14 cellular contexts compared by ENCODE assay signal in genomic region chr14:96888158-96888557, GRCh38.
A peak's percentile ranks its signal among the peaks of the same experiment; 100 is the strongest.
DNase-seq lines count a peak whose midpoint lies in the region; ATAC-seq and TF ChIP-seq lines count a peak whose summit lies in the region.
"Had no signal": no experiment of that assay in that cellular context is flagged by ENCODE, and none has a peak within 500 bp of the region (broad histone marks: within the 10 kb centered on the region; RNA-seq: fewer than 3 reads in every experiment).

No MANE protein-coding gene starts in this region.

- H3F3A ChIP-seq in GM23338 (replicated peaks; ENCODE audit: low read depth): no peaks in the 10 kb centered on the region

- no peak overlapping the region for H3K4me3 Mint-ChIP-seq in GM23338
- H3K4me3 Mint-ChIP-seq: IgD-negative memory B cell had no signal

- no peaks in the 10 kb centered on the region for H3K27me3 ChIP-seq in cardiac muscle cell
- H3K27me3 ChIP-seq in GM23338 (ENCODE audit: insufficient read depth): no peaks in the 10 kb centered on the region
- no peaks in the 10 kb centered on the region for H3K27me3 ChIP-seq in lower lobe of right lung (ENCODE audit: low read depth)
- H3K27me3 ChIP-seq: right lobe of liver, transverse colon had no signal

- no peak overlapping the region for H3K4me3 ChIP-seq in cardiac muscle cell
- no peak overlapping the region for H3K4me3 ChIP-seq in GM23338
- H3K4me3 ChIP-seq in lower lobe of right lung: no peak overlapping the region
- H3K4me3 ChIP-seq: GM23248, right lobe of liver, transverse colon had no signal

- H3K9me3 Mint-ChIP-seq in GM23338: no peaks in the 10 kb centered on the region

- H4K20me1 ChIP-seq in GM23338 (replicated peaks; ENCODE audit: insufficient read depth): no peaks in the 10 kb centered on the region

- H3K79me2 ChIP-seq in GM23338 (replicated peaks; ENCODE audit: insufficient read depth): no peaks in the 10 kb centered on the region

- ATAC-seq in left ventricle myocardium superior (no peak), GM23338 (no peak; the same call in 2 of the 3 replicates), HG03354 (IDR thresholded peaks at IDR 0.05; ENCODE audit: poor library complexity, severe bottlenecking, unreplicated experiment) (peak; percentile 90), lower lobe of right lung (no peak)
- ATAC-seq: right lobe of liver had no signal

- peaks cover 3% of the 10 kb centered on the region; the same call in 2 of the 3 replicates for H3K36me3 Mint-ChIP-seq in GM23338 (ENCODE audit: low read depth)

- no peak for DNase-seq in cardiac muscle cell (ENCODE audit: low read depth in 1 of 2, low spot score in 1 of 2)
- no peak for DNase-seq in left ventricle myocardium superior
- DNase-seq in GM23338 (ENCODE audit: low spot score): no peak
- DNase-seq in activated CD8-positive, alpha-beta memory T cell treated with anti-CD3 and anti-CD28 coated beads for 24 hours: no peak
- no peak for DNase-seq in CD1c-positive myeloid dendritic cell (ENCODE audit: extremely low spot score)
- DNase-seq in lower lobe of right lung: no peak
- DNase-seq in NCI-H510A treated with DMSO at 0.1 percent for 48 hours (lab: John Stamatoyannopoulos, UW): no peak
- DNase-seq: 8988T, DMS153, GM23248, right lobe of liver, transverse colon had no signal

- intact Hi-C loops in left ventricle myocardium superior (cut with micrococcal nuclease) (no loop called here), lower lobe of right lung (cut with DNase I) (no loop called here)

- H3K9me3 ChIP-seq in cardiac muscle cell (ENCODE audit: low read depth) (no peaks in the 10 kb centered on the region), lower lobe of right lung (no peaks in the 10 kb centered on the region)
- H3K9me3 ChIP-seq: right lobe of liver, transverse colon had no signal

- H3K27ac Mint-ChIP-seq in GM23338: no peak overlapping the region
- H3K27ac Mint-ChIP-seq: IgD-negative memory B cell had no signal

- H3K4me1 ChIP-seq in cardiac muscle cell (ENCODE audit: low read depth): peaks cover 14% of the 10 kb centered on the region
- H3K4me1 ChIP-seq in GM23338 (ENCODE audit: insufficient read depth): peaks cover 19% of the 10 kb centered on the region
- H3K4me1 ChIP-seq in lower lobe of right lung: no peaks in the 10 kb centered on the region
- H3K4me1 ChIP-seq: right lobe of liver, transverse colon had no signal

- H3K4me1 Mint-ChIP-seq in GM23338: peaks cover 21% of the 10 kb centered on the region

- H3K36me3 ChIP-seq in cardiac muscle cell (no peaks in the 10 kb centered on the region), GM23338 (ENCODE audit: insufficient read depth) (no peaks in the 10 kb centered on the region), lower lobe of right lung (no peaks in the 10 kb centered on the region)
- H3K36me3 ChIP-seq: right lobe of liver, transverse colon had no signal

- H2AFZ ChIP-seq in GM23338: no peak overlapping the region
- H2AFZ ChIP-seq: GM23248 had no signal

- H3K27me3 Mint-ChIP-seq in GM23338 (ENCODE audit: insufficient read depth, low read depth, poor library complexity): no peaks in the 10 kb centered on the region
- H3K27me3 Mint-ChIP-seq: IgD-negative memory B cell had no signal

- TF ChIP-seq CTCF in cardiac muscle cell (IDR thresholded peaks at IDR 0.05; ENCODE audit: low read depth, low read length) (no peak), GM23338 (conservative IDR thresholded peaks at IDR 0.05; ENCODE audit: low read depth in 2 of 2) (no peak), lower lobe of right lung (IDR thresholded peaks at IDR 0.05) (no peak)

- H3K9me2 ChIP-seq in GM23338 (ENCODE audit: insufficient read depth): no peaks in the 10 kb centered on the region

- H3K27ac ChIP-seq in cardiac muscle cell: peak overlapping the region; percentile 66
- no peak overlapping the region for H3K27ac ChIP-seq in GM23338 (ENCODE audit: low read depth)
- no peak overlapping the region for H3K27ac ChIP-seq in lower lobe of right lung
- H3K27ac ChIP-seq: GM23248, right lobe of liver had no signal

- peak overlapping the region; percentile 20 for H3K4me2 ChIP-seq in GM23338

TF ChIP-seq in GM23338, 12 proteins besides CTCF, POLR2A, EP300 and RAD21 (continues in another document):
- TF ChIP-seq ETS1 (IDR thresholded peaks at IDR 0.05): no peak
- no peak for TF ChIP-seq STAT1 (IDR thresholded peaks at IDR 0.05; ENCODE audit: unreplicated experiment)
- TF ChIP-seq NANOG (IDR thresholded peaks at IDR 0.05; ENCODE audit: borderline replicate concordance): no peak
- TF ChIP-seq POLR2AphosphoS5 (IDR thresholded peaks at IDR 0.05; ENCODE audit: low read depth): no peak
- TF ChIP-seq EZH2 (IDR thresholded peaks at IDR 0.05; ENCODE audit: low read depth, unreplicated experiment): no peak
- no peak for TF ChIP-seq ZNF462 (CRISPR knock-in tag; IDR thresholded peaks at IDR 0.05)
- no peak for TF ChIP-seq ZNF331 (CRISPR knock-in tag; IDR thresholded peaks at IDR 0.05; ENCODE audit: low read depth)
- no peak for TF ChIP-seq CREB1 (CRISPR knock-in tag; IDR thresholded peaks at IDR 0.05; ENCODE audit: low read depth)
- TF ChIP-seq ZNF114 (CRISPR knock-in tag; IDR thresholded peaks at IDR 0.05): no peak
- TF ChIP-seq JUNB (IDR thresholded peaks at IDR 0.05; ENCODE audit: unreplicated experiment): no peak
